8 cellular contexts compared by ENCODE assay signal in the genomic region with DNA sequence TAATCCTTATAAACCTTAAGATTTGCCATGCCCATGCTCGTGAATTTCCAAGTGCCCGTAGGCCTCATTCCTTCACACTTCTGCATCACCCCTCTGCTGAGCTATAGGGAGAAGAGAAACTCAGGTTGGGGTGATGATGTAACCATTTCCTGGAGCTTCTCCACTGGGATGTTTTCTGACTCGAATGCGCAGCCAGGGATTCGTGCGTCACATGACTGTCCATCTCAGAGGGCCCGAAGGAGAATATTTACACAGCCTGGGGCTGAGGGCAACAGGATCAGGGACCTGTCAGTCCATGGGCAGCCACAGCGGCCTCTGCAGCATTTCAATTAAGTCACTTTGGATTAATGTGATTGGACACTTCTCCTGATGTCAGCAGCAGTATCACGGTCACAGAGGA. TPM values are rescaled to one million over a fixed set of nuclear protein-coding genes. Genes with fewer than 3 reads are reported as not detected.
"Had no signal": no experiment of that assay in that cellular context is flagged by ENCODE, and none has a peak within 500 bp of the region (broad histone marks: within the 10 kb centered on the region; RNA-seq: fewer than 3 reads in every experiment).

No MANE protein-coding gene starts in this region.

- DNase-seq: IMR-90, KBM-7 had no signal

- H3K4me3 ChIP-seq: K562 had no signal

- ATAC-seq: HepG2, K562 had no signal

- H3K27ac ChIP-seq: HL-60 had no signal

RNA-seq across cellular contexts. Expression of a gene that starts 8.7 kb away (rescaled TPM):
- total RNA-seq: HepG2, HT-29, HT1080, IMR-90, K562 had no signal
- polyA plus RNA-seq: HepG2, IgD-negative memory B cell, IMR-90, K562 had no signal

RNA-seq across cellular contexts. Expression of a gene that starts 12.6 kb away (rescaled TPM):
- total RNA-seq: HT-29, IMR-90, K562 had no signal
- polyA plus RNA-seq: IgD-negative memory B cell, K562 had no signal

RNA-seq across cellular contexts. Expression of a gene that starts 21.8 kb away (rescaled TPM):
- total RNA-seq: HepG2, HT-29, HT1080, IMR-90, K562 had no signal
- polyA plus RNA-seq: HepG2, IgD-negative memory B cell, IMR-90, K562 had no signal
